16 cellular contexts compared by ENCODE assay signal in the genomic region with DNA sequence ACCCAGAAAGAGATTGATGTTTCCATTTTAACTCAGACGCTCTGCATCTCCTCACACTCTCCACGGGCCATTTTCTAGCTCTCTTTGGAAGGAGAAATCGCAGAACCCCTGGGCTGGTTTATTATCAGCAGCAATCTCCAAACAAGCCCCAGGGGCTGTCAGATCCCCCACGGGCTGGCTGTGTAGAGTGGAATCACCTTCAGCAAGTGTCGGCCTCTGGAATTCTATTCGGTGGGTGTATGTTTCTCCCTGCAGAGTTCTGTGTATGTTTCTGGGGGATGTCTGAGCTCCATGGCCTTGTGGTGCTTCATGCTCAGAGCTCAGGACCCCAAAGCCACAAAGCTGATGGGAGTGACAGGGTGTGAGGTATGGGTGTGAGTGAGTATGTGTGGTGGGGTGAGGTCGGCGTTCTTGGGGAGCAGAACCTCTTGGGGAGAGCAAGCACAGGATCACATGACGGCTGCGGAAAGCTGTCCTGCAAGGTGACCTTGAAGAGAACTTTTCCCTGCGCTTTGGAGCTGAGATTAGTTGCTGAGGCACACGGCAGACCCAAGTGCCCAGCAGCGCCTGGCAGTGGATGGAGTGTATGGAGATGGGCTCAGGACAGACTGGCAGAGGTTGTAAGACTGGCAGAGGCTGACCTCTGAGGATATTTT. TPM values are rescaled to one million over a fixed set of nuclear protein-coding genes. Genes with fewer than 3 reads are reported as not detected.
DNase-seq lines count a peak whose midpoint lies in the region; ATAC-seq and TF ChIP-seq lines count a peak whose summit lies in the region.
"Had no signal": no experiment of that assay in that cellular context is flagged by ENCODE, and none has a peak within 500 bp of the region (broad histone marks: within the 10 kb centered on the region; RNA-seq: fewer than 3 reads in every experiment).

No MANE protein-coding gene starts in this region.

- H3K27ac ChIP-seq in H9 (ENCODE audit: insufficient read length, low read depth, low read length) (no peak overlapping the region), substantia nigra (ENCODE audit: low read depth, low read length, poor library complexity, severe bottlenecking) (peak overlapping the region; percentile 72)

- H4K91ac ChIP-seq in H9 (ENCODE audit: insufficient read length, low read depth, low read length) = no peak overlapping the region

- no peak overlapping the region for H3K4ac ChIP-seq in H9 (ENCODE audit: low read depth, low read length)

- no peaks in the 10 kb centered on the region for H3K9me3 Mint-ChIP-seq in H9
- H3K9me3 Mint-ChIP-seq: activated naive CD8-positive, alpha-beta T cell treated with anti-CD3 and anti-CD28 coated beads, Interleukin-2, amount 10 ng/mL, durations not matched to agents 7 days and 5 days; CD4-positive, CD25-positive, alpha-beta regulatory T cell; nephron progenitor cell; stimulated activated naive CD8-positive, alpha-beta T cell treated with anti-CD3 and anti-CD28 coated beads, Interleukin-15, Interleukin-2, amounts not matched to agents 100 ng/mL and 50 ng/mL, for 24 hours had no signal

- no peaks in the 10 kb centered on the region for H3K4me1 ChIP-seq in H9 (ENCODE audit: insufficient read depth, low read length)
- H3K4me1 ChIP-seq in endocrine pancreas (ENCODE audit: control insufficient read depth, insufficient read depth, low read length) = peaks cover 5% of the 10 kb centered on the region

- H3K27ac Mint-ChIP-seq in H9 = peak overlapping the region; percentile 10 to 93 (median 15); a peak in 2 of 7 replicates
- H3K27ac Mint-ChIP-seq: activated naive CD8-positive, alpha-beta T cell treated with anti-CD3 and anti-CD28 coated beads, Interleukin-2, amount 10 ng/mL, durations not matched to agents 7 days and 5 days; CD4-positive, CD25-positive, alpha-beta regulatory T cell; nephron progenitor cell; stimulated activated naive CD8-positive, alpha-beta T cell treated with anti-CD3 and anti-CD28 coated beads, Interleukin-15, Interleukin-2, amounts not matched to agents 100 ng/mL and 50 ng/mL, for 24 hours had no signal

- no peak overlapping the region for H2BK12ac ChIP-seq in H9 (ENCODE audit: insufficient read length, low read depth, low read length)

- no peaks in the 10 kb centered on the region for H3K79me2 ChIP-seq in H9 (ENCODE audit: insufficient read depth, low read length)

- no peak overlapping the region for H2BK120ac ChIP-seq in H9 (ENCODE audit: low read depth, low read length, poor library complexity, severe bottlenecking)

- no peaks in the 10 kb centered on the region; the same call in 1 of the 2 replicates for H3K27me3 ChIP-seq in H9 (ENCODE audit: insufficient read depth, low read length)
- H3K27me3 ChIP-seq in endocrine pancreas (ENCODE audit: control insufficient read depth, insufficient read depth, low read length) = no peaks in the 10 kb centered on the region

- H3K23ac ChIP-seq in H9 (ENCODE audit: insufficient read length, low read depth, low read length) = no peak overlapping the region

- no peaks in the 10 kb centered on the region for H4K20me1 ChIP-seq in H9 (ENCODE audit: control insufficient read depth, insufficient read depth, insufficient read length)

- ATAC-seq in HG03108 (IDR thresholded peaks at IDR 0.05; ENCODE audit: unreplicated experiment) = no peak

- H3K9me3 ChIP-seq in H9 (ENCODE audit: control insufficient read depth, low read depth, low read length) = no peaks in the 10 kb centered on the region
- H3K9me3 ChIP-seq in endocrine pancreas (ENCODE audit: control insufficient read depth, low read length) = no peaks in the 10 kb centered on the region

- H3K9ac ChIP-seq in H9 (ENCODE audit: extremely low read depth, insufficient read length, low read length) (no peak overlapping the region), endocrine pancreas (ENCODE audit: control insufficient read depth, insufficient read depth, low read length) (peak overlapping the region; percentile 62)

- peaks cover 15 to 17% of the 10 kb centered on the region in 2 experiments for H3K4me1 Mint-ChIP-seq in H9

- H3K36me3 ChIP-seq in endocrine pancreas (ENCODE audit: control insufficient read depth, insufficient read depth, low read length) = no peaks in the 10 kb centered on the region

- no peaks in the 10 kb centered on the region for H3K23me2 ChIP-seq in H9 (ENCODE audit: insufficient read length, low read depth, low read length, poor library complexity, severe bottlenecking)

- no peak overlapping the region for H3T11ph ChIP-seq in H9 (ENCODE audit: low read length)

- H4K8ac ChIP-seq in H9 (replicated peaks; ENCODE audit: insufficient read length, low read depth, low read length) = no peak overlapping the region

- peak overlapping the region; percentile 48 for H3K4me3 ChIP-seq in endocrine pancreas (ENCODE audit: control insufficient read depth, insufficient read depth, low read length)

- DNase-seq in H9 = no peak
- peak; percentile 56 for DNase-seq in medulla oblongata (ENCODE audit: extremely low spot score)
- DNase-seq in substantia nigra (lab: John Stamatoyannopoulos, UW) = peak in 7 of 49 donors; percentile 14 to 38 (median 21)
- DNase-seq in NOMO-1 (lab: John Stamatoyannopoulos, UW; ENCODE audit: unreplicated experiment in 2 of 2) = no peak
- no peak for DNase-seq in cerebellum (ENCODE audit: low spot score)
- no peak for DNase-seq in dermis blood vessel endothelial cell
- DNase-seq: activated naive CD8-positive, alpha-beta T cell treated with anti-CD3 and anti-CD28 coated beads, Interleukin-2, amount 10 ng/mL, durations not matched to agents 7 days and 5 days; CD4-positive, CD25-positive, alpha-beta regulatory T cell; KG1; NCI-H2081 treated with DMSO at 0.1 percent for 48 hours; T1000 had no signal

- H2AK5ac ChIP-seq in H9 (ENCODE audit: insufficient read length, low read length) = no peak overlapping the region

- no peaks in the 10 kb centered on the region for H3K79me1 ChIP-seq in H9 (ENCODE audit: insufficient read depth, low read depth, low read length, poor library complexity, severe bottlenecking)

- no peak overlapping the region for H3K4me2 ChIP-seq in H9 (ENCODE audit: insufficient read depth, insufficient read length, low read length)

- no peak overlapping the region for H3K14ac ChIP-seq in H9 (ENCODE audit: insufficient read depth, low read length)

- no peak for TF ChIP-seq CTCF in H9 (conservative IDR thresholded peaks at IDR 0.05)

- H2BK5ac ChIP-seq in H9 (ENCODE audit: insufficient read length, low read length) = no peak overlapping the region

- no peak overlapping the region for H2AFZ ChIP-seq in H9 (ENCODE audit: low read length)

- no peak overlapping the region for H3K4me3 Mint-ChIP-seq in H9
- H3K4me3 Mint-ChIP-seq: activated naive CD8-positive, alpha-beta T cell treated with anti-CD3 and anti-CD28 coated beads, Interleukin-2, amount 10 ng/mL, durations not matched to agents 7 days and 5 days; CD4-positive, CD25-positive, alpha-beta regulatory T cell; nephron progenitor cell; stimulated activated naive CD8-positive, alpha-beta T cell treated with anti-CD3 and anti-CD28 coated beads, Interleukin-15, Interleukin-2, amounts not matched to agents 100 ng/mL and 50 ng/mL, for 24 hours had no signal

- H4K5ac ChIP-seq in H9 (ENCODE audit: insufficient read length, low read depth, low read length) = no peak overlapping the region

- no peak overlapping the region for H3K56ac ChIP-seq in H9 (ENCODE audit: insufficient read length, low read depth, low read length)

- H3K36me3 Mint-ChIP-seq in H9 (ENCODE audit: insufficient read depth in 1 of 3, low read depth in 3 of 3) = no peaks in the 10 kb centered on the region
- H3K36me3 Mint-ChIP-seq: activated naive CD8-positive, alpha-beta T cell treated with anti-CD3 and anti-CD28 coated beads, Interleukin-2, amount 10 ng/mL, durations not matched to agents 7 days and 5 days; CD4-positive, CD25-positive, alpha-beta regulatory T cell had no signal

- WGBS in H9 (ENCODE audit: extremely low coverage, insufficient read length, low lambda C conversion rate) = no CpG with 5 or more reads among the region's 13 CpGs

- no peak overlapping the region for H2BK15ac ChIP-seq in H9 (ENCODE audit: low read depth, low read length)

- no peaks in the 10 kb centered on the region; the same call in none of the 2 replicates for H3K27me3 Mint-ChIP-seq in H9 (ENCODE audit: low read depth)
- H3K27me3 Mint-ChIP-seq: CD4-positive, CD25-positive, alpha-beta regulatory T cell; stimulated activated naive CD8-positive, alpha-beta T cell treated with anti-CD3 and anti-CD28 coated beads, Interleukin-15, Interleukin-2, amounts not matched to agents 100 ng/mL and 50 ng/mL, for 24 hours had no signal

- no peak overlapping the region for H2BK20ac ChIP-seq in H9 (ENCODE audit: low read depth, low read length, poor library complexity, severe bottlenecking)

- no peak overlapping the region for H3K18ac ChIP-seq in H9 (ENCODE audit: insufficient read length, low read depth, low read length)

RNA-seq across cellular contexts. Expression of gene ACOT11, which starts 0.5 kb away (rescaled TPM):
- total RNA-seq in H9 (2021) = 3.6 and 4.0 TPM in 2 replicates
- total RNA-seq in cerebellum = 6.4 TPM
- total RNA-seq in dermis blood vessel endothelial cell = 1.0 and 3.0 TPM in 2 replicates
- total RNA-seq: OCI-LY7 had no signal
